18 cellular contexts compared by ENCODE assay signal in the genomic region with DNA sequence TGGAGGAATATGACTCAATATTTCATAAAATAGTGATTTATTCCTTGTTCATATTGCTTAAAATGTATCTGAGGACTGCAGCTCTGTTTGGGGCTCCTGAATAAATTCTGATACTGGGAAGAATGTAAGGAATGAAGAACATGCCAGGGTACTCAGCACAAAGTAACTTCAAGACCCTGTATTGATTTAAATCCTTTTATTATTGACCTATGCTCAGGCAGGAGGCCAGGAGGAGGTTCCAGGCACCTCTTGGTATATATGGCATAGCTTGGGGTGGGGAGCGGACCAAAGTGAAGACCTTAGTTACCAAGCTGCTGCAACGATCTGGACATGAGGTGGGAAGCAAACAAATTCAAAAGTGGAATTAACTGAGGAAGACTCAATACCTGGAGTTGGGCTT.
DNase-seq lines count a peak whose midpoint lies in the region; ATAC-seq and TF ChIP-seq lines count a peak whose summit lies in the region.
"Had no signal": no experiment of that assay in that cellular context is flagged by ENCODE, and none has a peak within 500 bp of the region (broad histone marks: within the 10 kb centered on the region; RNA-seq: fewer than 3 reads in every experiment).

No MANE protein-coding gene starts in this region.

- DNase-seq in MCF 10A (ENCODE audit: unreplicated experiment) (no peak), mammary epithelial cell (no peak), endodermal cell (no peak), mesendoderm (peak; percentile 46), NCI-H2171 (lab: John Stamatoyannopoulos, UW) (no peak), NCI-H2029 treated with DMSO at 0.1 percent for 48 hours (lab: John Stamatoyannopoulos, UW) (no peak)
- DNase-seq in activated naive CD8-positive, alpha-beta T cell treated with anti-CD3 and anti-CD28 coated beads, Interleukin-2, amount 50 U/mL, for 24 hours = no peak
- DNase-seq: AML-193; Caco-2; CD4-positive, alpha-beta T cell; DMS153; DMS79; GDM1; GOT3 had no signal

- no peak for ATAC-seq in activated naive CD8-positive, alpha-beta T cell treated with anti-CD3 and anti-CD28 coated beads, Interleukin-2, amount 50 U/mL, for 24 hours
- ATAC-seq: A549 had no signal

- H3K9ac ChIP-seq in mammary epithelial cell (ENCODE audit: insufficient read depth, low read length) = no peak overlapping the region
- H3K9ac ChIP-seq in endodermal cell (ENCODE audit: extremely low read depth, low read length, poor library complexity, severe bottlenecking) = no peak overlapping the region
- H3K9ac ChIP-seq in mesendoderm (ENCODE audit: low read length) = no peak overlapping the region

- POLR2A ChIA-PET in MCF 10A (lab: Yijun Ruan, JAX) = no interaction called here

- H3K27ac Mint-ChIP-seq in MCF 10A (ENCODE audit: low read depth, unreplicated experiment) (peak overlapping the region; percentile 95), endodermal cell (peak overlapping the region; percentile 45)
- H3K27ac Mint-ChIP-seq in activated naive CD8-positive, alpha-beta T cell treated with anti-CD3 and anti-CD28 coated beads, Interleukin-2, amount 50 U/mL, for 24 hours = no peak overlapping the region
- H3K27ac Mint-ChIP-seq: CD4-positive, alpha-beta T cell had no signal

- H3K36me3 Mint-ChIP-seq in MCF 10A (ENCODE audit: insufficient read depth, unreplicated experiment) (no peaks in the 10 kb centered on the region), endodermal cell (ENCODE audit: low read depth) (no peaks in the 10 kb centered on the region)
- H3K36me3 Mint-ChIP-seq in activated naive CD8-positive, alpha-beta T cell treated with anti-CD3 and anti-CD28 coated beads, Interleukin-2, amount 50 U/mL, for 24 hours (ENCODE audit: low read depth) = no peaks in the 10 kb centered on the region

- H3K4ac ChIP-seq in mesendoderm (ENCODE audit: low read depth, low read length) = no peak overlapping the region

- H3K4me3 ChIP-seq in mammary epithelial cell (replicated peaks in 1 of 3; ENCODE audit: insufficient read depth in 1 of 3, low read depth in 2 of 3, low read length in 3 of 3) = no peak overlapping the region
- H3K4me3 ChIP-seq in endodermal cell (ENCODE audit: low read length) = no peak overlapping the region
- H3K4me3 ChIP-seq in mesendoderm (ENCODE audit: low read length) = no peak overlapping the region
- H3K4me3 ChIP-seq: A549, HAP-1 had no signal

- no peaks in the 10 kb centered on the region for H3K79me1 ChIP-seq in mesendoderm (ENCODE audit: low read length)

- no peak overlapping the region for H4K5ac ChIP-seq in mesendoderm (ENCODE audit: low read length)

- in situ Hi-C loops in mammary epithelial cell (cut with MboI; ENCODE audit: low sequenced_read_pairs in 2 of 2) = no loop called here

- no peak overlapping the region for H2AFZ ChIP-seq in mammary epithelial cell (ENCODE audit: low read depth, low read length)

- H4K8ac ChIP-seq in mesendoderm (ENCODE audit: low read depth, low read length) = no peak overlapping the region

- H3K4me1 ChIP-seq in mammary epithelial cell (ENCODE audit: insufficient read depth, low read length) = peaks cover 4% of the 10 kb centered on the region
- H3K4me1 ChIP-seq in endodermal cell (ENCODE audit: control insufficient read depth, insufficient read depth, low read length) = peaks cover 15% of the 10 kb centered on the region
- no peaks in the 10 kb centered on the region for H3K4me1 ChIP-seq in mesendoderm (ENCODE audit: control insufficient read depth, low read depth, low read length)
- H3K4me1 ChIP-seq: A549, Caco-2, HAP-1 had no signal

- no peak overlapping the region for H2BK15ac ChIP-seq in mesendoderm (replicated peaks; ENCODE audit: low read depth)

- dilution Hi-C loops in mammary epithelial cell (cut with HindIII; ENCODE audit: low sequenced_read_pairs) = no loop called here

- no peak overlapping the region for H3K23ac ChIP-seq in mesendoderm (ENCODE audit: low read length)

- TF ChIP-seq CTCF in MCF 10A (IDR thresholded peaks at IDR 0.05; ENCODE audit: unreplicated experiment) (no peak), mammary epithelial cell (conservative IDR thresholded peaks at IDR 0.05 in 1 of 2, IDR thresholded peaks at IDR 0.05 in 1 of 2; ENCODE audit: extremely low read depth in 1 of 2, insufficient read depth in 1 of 2, low read depth in 1 of 2, low read length in 2 of 2) (no peak), endodermal cell (conservative IDR thresholded peaks at IDR 0.05) (no peak)

- H3K79me2 ChIP-seq in mammary epithelial cell (ENCODE audit: insufficient read depth, low read length) (peaks cover 2% of the 10 kb centered on the region), mesendoderm (ENCODE audit: control insufficient read depth, insufficient read depth, low read length) (no peaks in the 10 kb centered on the region)

- H3K27me3 Mint-ChIP-seq in MCF 10A (ENCODE audit: insufficient read depth, unreplicated experiment) (no peaks in the 10 kb centered on the region), endodermal cell (ENCODE audit: insufficient read depth) (no peaks in the 10 kb centered on the region)
- H3K27me3 Mint-ChIP-seq in activated naive CD8-positive, alpha-beta T cell treated with anti-CD3 and anti-CD28 coated beads, Interleukin-2, amount 50 U/mL, for 24 hours = no peaks in the 10 kb centered on the region
- H3K27me3 Mint-ChIP-seq: CD4-positive, alpha-beta T cell had no signal

- H3K9me3 Mint-ChIP-seq in MCF 10A (ENCODE audit: unreplicated experiment) = no peaks in the 10 kb centered on the region
- no peaks in the 10 kb centered on the region for H3K9me3 Mint-ChIP-seq in endodermal cell
- H3K9me3 Mint-ChIP-seq in activated naive CD8-positive, alpha-beta T cell treated with anti-CD3 and anti-CD28 coated beads, Interleukin-2, amount 50 U/mL, for 24 hours = no peaks in the 10 kb centered on the region
- H3K9me3 Mint-ChIP-seq: CD4-positive, alpha-beta T cell had no signal

- H3K18ac ChIP-seq in mesendoderm (ENCODE audit: low read length) = no peak overlapping the region

- no peak overlapping the region for H3K4me3 Mint-ChIP-seq in MCF 10A (ENCODE audit: unreplicated experiment)
- H3K4me3 Mint-ChIP-seq in endodermal cell = no peak overlapping the region
- H3K4me3 Mint-ChIP-seq in activated naive CD8-positive, alpha-beta T cell treated with anti-CD3 and anti-CD28 coated beads, Interleukin-2, amount 50 U/mL, for 24 hours = no peak overlapping the region
- H3K4me3 Mint-ChIP-seq: CD4-positive, alpha-beta T cell had no signal

- H3K4me2 ChIP-seq in mammary epithelial cell (ENCODE audit: insufficient read depth, low read depth, low read length) = no peak overlapping the region
- no peak overlapping the region for H3K4me2 ChIP-seq in mesendoderm (ENCODE audit: low read length)
- H3K4me2 ChIP-seq: A549 had no signal

- H3K9me3 ChIP-seq in mammary epithelial cell (replicated peaks; ENCODE audit: insufficient read depth, low read length) (no peaks in the 10 kb centered on the region), endodermal cell (ENCODE audit: control insufficient read depth, low read length) (no peaks in the 10 kb centered on the region)
- H3K9me3 ChIP-seq: A549, Caco-2, HAP-1 had no signal

- CTCF ChIA-PET in MCF 10A (lab: Yijun Ruan, JAX) = interaction anchor here (1.0 kb wide), 1 partner anchor 416 kb away, joined by 3 read pairs; no protein-coding TSS in a partner anchor
- CTCF ChIA-PET in mammary epithelial cell (lab: Charles Lee; ENCODE audit: low non-redundant PET) = no interaction called here

- H3K36me3 ChIP-seq in mammary epithelial cell (ENCODE audit: insufficient read depth, low read length) = no peaks in the 10 kb centered on the region
- H3K36me3 ChIP-seq in endodermal cell (ENCODE audit: control insufficient read depth, insufficient read depth, low read length) = no peaks in the 10 kb centered on the region
- H3K36me3 ChIP-seq in mesendoderm (ENCODE audit: control insufficient read depth, insufficient read depth, low read length) = no peaks in the 10 kb centered on the region
- H3K36me3 ChIP-seq: HAP-1 had no signal

- H2BK5ac ChIP-seq in mesendoderm (ENCODE audit: low read length) = no peak overlapping the region

- no peak overlapping the region for H3K56ac ChIP-seq in mesendoderm (ENCODE audit: low read length)

- no peaks in the 10 kb centered on the region for H4K20me1 ChIP-seq in mammary epithelial cell (ENCODE audit: insufficient read depth, low read length)

- H2BK120ac ChIP-seq in mesendoderm (ENCODE audit: low read depth, low read length) = no peak overlapping the region

- H3K27me3 ChIP-seq in mammary epithelial cell (ENCODE audit: insufficient read depth, low read length) (no peaks in the 10 kb centered on the region), endodermal cell (ENCODE audit: control insufficient read depth, insufficient read depth, low read length, poor library complexity, severe bottlenecking) (no peaks in the 10 kb centered on the region), mesendoderm (ENCODE audit: insufficient read depth, low read length, poor library complexity) (no peaks in the 10 kb centered on the region)

- no TSS peak for BruUV-seq in MCF 10A (replicated peaks; lab: Mats Ljungman, UMichigan)
- BruUV-seq in mammary epithelial cell (replicated peaks; lab: Mats Ljungman, UMichigan) = no TSS peak

- 96% methylated on average over 2 of the region's 2 CpGs for WGBS in mammary epithelial cell (ENCODE audit: low coverage, missing lambda C conversion rate)
- WGBS in endodermal cell (ENCODE audit: insufficient coverage in 1 of 2, insufficient read length in 1 of 2), 2 experiments = 68 to 93% methylated on average over 2 of the region's 2 CpGs
- WGBS in mesendoderm (ENCODE audit: extremely low coverage, insufficient coverage, low lambda C conversion rate) = no CpG with 5 or more reads among the region's 2 CpGs

- H3K4me1 Mint-ChIP-seq in MCF 10A (ENCODE audit: insufficient read depth, unreplicated experiment) (peaks cover 19% of the 10 kb centered on the region), endodermal cell (peaks cover 11% of the 10 kb centered on the region)
- no peaks in the 10 kb centered on the region for H3K4me1 Mint-ChIP-seq in activated naive CD8-positive, alpha-beta T cell treated with anti-CD3 and anti-CD28 coated beads, Interleukin-2, amount 50 U/mL, for 24 hours

- no peak overlapping the region for H3K27ac ChIP-seq in mammary epithelial cell (ENCODE audit: insufficient read depth, low read depth, low read length)
- no peak overlapping the region for H3K27ac ChIP-seq in endodermal cell (ENCODE audit: low read depth, low read length)
- H3K27ac ChIP-seq in mesendoderm (ENCODE audit: low read depth, low read length) = no peak overlapping the region
- H3K27ac ChIP-seq: 22Rv1, A549, C4-2B had no signal

- no peak overlapping the region for H2AK5ac ChIP-seq in mesendoderm (ENCODE audit: low read length)

- intact Hi-C loops in MCF 10A (cut with micrococcal nuclease) = no loop called here
- intact Hi-C loops in mammary epithelial cell (cut with micrococcal nuclease) = no loop called here
